ENCODE assay signal across 8 cellular contexts in the genomic region with DNA sequence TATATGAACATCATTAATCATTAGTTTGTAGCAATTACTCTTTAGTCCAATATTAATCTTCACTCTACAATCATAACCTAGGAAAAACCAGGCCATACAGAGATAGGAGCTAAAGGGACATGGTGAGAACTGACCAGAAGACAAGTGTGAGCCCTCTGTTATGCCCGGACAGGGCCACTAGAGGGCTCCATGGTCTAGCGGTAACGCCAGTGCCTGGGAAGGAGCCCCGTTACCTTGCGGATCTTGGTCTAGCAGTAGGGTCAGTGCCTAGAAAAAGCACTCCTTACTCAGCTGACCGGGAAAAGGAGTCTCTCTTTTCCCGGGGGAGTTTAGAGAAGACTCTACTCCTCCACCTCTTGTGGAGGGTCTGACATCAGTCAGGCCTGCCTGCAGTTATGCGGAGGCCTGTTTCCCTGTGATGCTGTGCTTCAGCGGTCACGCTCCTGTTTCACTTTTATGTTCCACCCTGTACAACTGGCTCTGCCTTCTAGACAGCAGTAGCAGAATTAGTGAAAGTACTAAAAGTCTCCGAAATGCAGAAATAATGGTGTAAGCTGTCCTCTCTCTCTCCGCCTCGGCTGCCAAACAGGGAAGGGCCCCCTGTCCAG. TPM values are rescaled to one million over a fixed set of nuclear protein-coding genes. Genes with fewer than 3 reads are reported as not detected.
DNase-seq lines count a peak whose midpoint lies in the region; ATAC-seq, FAIRE-seq and TF ChIP-seq lines count a peak whose summit lies in the region.

No MANE protein-coding gene starts in this region.

- POLR2A ChIA-PET in A549 (lab: Yijun Ruan, JAX), result no interaction called here

- H3K4me1 ChIP-seq in A549 (no peaks in the 10 kb centered on the region), lung (ENCODE audit: control insufficient read depth in 2 of 2, insufficient read depth in 2 of 2, low read length in 2 of 2) (no peaks in the 10 kb centered on the region)

- TF ChIP-seq RAD21 in A549 (conservative IDR thresholded peaks at IDR 0.05 in 1 of 2, IDR thresholded peaks at IDR 0.05 in 1 of 2), result peak; percentile 50 to 64; a peak in 3 of 5 replicates

- H3K27ac ChIP-seq in A549, result no peak overlapping the region
- no peak overlapping the region for H3K27ac ChIP-seq in lung (ENCODE audit: low read depth in 1 of 2, low read length in 1 of 2)

- no peaks in the 10 kb centered on the region for H3K36me3 ChIP-seq in lung (ENCODE audit: control insufficient read depth in 2 of 2, insufficient read depth in 2 of 2, low read length in 2 of 2)

- CTCF ChIA-PET in A549 (lab: Yijun Ruan, JAX), result interaction anchor here (0.9 kb wide), 1 partner anchor 590 kb away, joined by 4 read pairs; no protein-coding TSS in a partner anchor

- no peak for TF ChIP-seq POLR2A in A549 (IDR thresholded peaks at IDR 0.05; ENCODE audit: low read length)
- TF ChIP-seq POLR2A in GM12892 (IDR thresholded peaks at IDR 0.05; ENCODE audit: low read depth, low read length), result no peak

- ATAC-seq in A549 (no peak), lung (ENCODE audit: insufficient read depth, low FRiP score) (no peak), GM18873 (IDR thresholded peaks at IDR 0.05; ENCODE audit: low FRiP score, unreplicated experiment) (no peak)

- H3K4me1 Mint-ChIP-seq in dendritic cell treated with granulocyte-macrophage colony-stimulating factor and Interleukin-4, amounts not matched to agents 40 ng/mL and 50 ng/mL, for 4 days (ENCODE audit: low read depth), result peaks cover 18% of the 10 kb centered on the region

- no peaks in the 10 kb centered on the region; the same call in 2 of the 3 replicates for H3K9me3 ChIP-seq in A549
- peaks cover 0 to under 1% of the 10 kb centered on the region in 2 donors for H3K9me3 ChIP-seq in lung (ENCODE audit: control insufficient read depth in 2 of 2, insufficient read depth in 1 of 2, low read length in 1 of 2)

- DNase-seq in A549 (ENCODE audit: low read depth in 1 of 2, low spot score in 1 of 2) (peak; percentile 1 to 32), GM12892 (ENCODE audit: insufficient read length) (peak; percentile 21), NCI-H510A (lab: John Stamatoyannopoulos, UW) (peak; percentile 6), lung (ENCODE audit: low spot score) (peak; percentile 59)
- peak; percentile 59 for DNase-seq in activated CD4-positive, alpha-beta T cell treated with anti-CD3 and anti-CD28 coated beads, Interleukin-2, amount 50 U/mL, for 1 hour
- peak; percentile 20 to 45 (median 36) for DNase-seq in stimulated activated CD4-positive, alpha-beta T cell treated with anti-CD3 and anti-CD28 coated beads, TNF-alpha, amount 100 ng/mL, for 4 hours (ENCODE audit: low read depth in 3 of 3)

- WGBS in A549 (ENCODE audit: missing lambda C conversion rate), result 60% methylated on average over 8 of the region's 13 CpGs
- 30 to 34% methylated on average over 13 of the region's 13 CpGs for WGBS in lung, 2 donors

- peak overlapping the region; percentile 46 for H3K4me3 Mint-ChIP-seq in dendritic cell treated with granulocyte-macrophage colony-stimulating factor and Interleukin-4, amounts not matched to agents 40 ng/mL and 50 ng/mL, for 4 days

- no peak overlapping the region for H3K4me2 ChIP-seq in A549

- TF ChIP-seq CTCF in A549 (IDR thresholded peaks at IDR 0.05) (peak; percentile 36), lung (IDR thresholded peaks at IDR 0.05; ENCODE audit: control extremely low read depth, extremely low read depth) (peak; percentile 74)

- no peaks in the 10 kb centered on the region for H3K27me3 ChIP-seq in lung (ENCODE audit: control insufficient read depth, insufficient read depth)

- peaks cover 33% of the 10 kb centered on the region for H3K27me3 Mint-ChIP-seq in dendritic cell treated with granulocyte-macrophage colony-stimulating factor and Interleukin-4, amounts not matched to agents 40 ng/mL and 50 ng/mL, for 4 days

- intact Hi-C loops in dendritic cell treated with granulocyte-macrophage colony-stimulating factor and Interleukin-4, amounts not matched to agents 40 ng/mL and 50 ng/mL, for 4 days (cut with micrococcal nuclease), result loop anchor here (2.0 to 10.0 kb wide), 3 partner anchors 69 to 589 kb away; partner anchors contain the start of gene ZNF121

- TF ChIP-seq EP300 in A549 (IDR thresholded peaks at IDR 0.05), result no peak

- FAIRE-seq in A549 (lab: Jason Lieb, UNC) (no peak), GM12892 (lab: Jason Lieb, UNC) (peak; percentile 33)

- H3K9me3 Mint-ChIP-seq in dendritic cell treated with granulocyte-macrophage colony-stimulating factor and Interleukin-4, amounts not matched to agents 40 ng/mL and 50 ng/mL, for 4 days, result peaks cover 7% of the 10 kb centered on the region

- H3K27ac Mint-ChIP-seq in dendritic cell treated with granulocyte-macrophage colony-stimulating factor and Interleukin-4, amounts not matched to agents 40 ng/mL and 50 ng/mL, for 4 days, result peak overlapping the region; percentile 22

- H3K4me3 ChIP-seq in A549, result no peak overlapping the region
- no peak overlapping the region for H3K4me3 ChIP-seq in lung

- no peaks in the 10 kb centered on the region for H3K36me3 Mint-ChIP-seq in dendritic cell treated with granulocyte-macrophage colony-stimulating factor and Interleukin-4, amounts not matched to agents 40 ng/mL and 50 ng/mL, for 4 days (ENCODE audit: low read depth)

TF ChIP-seq in A549, 52 proteins besides CTCF, POLR2A, EP300 and RAD21:
- TF ChIP-seq SMC3 (IDR thresholded peaks at IDR 0.05) (peak; percentile 31; the same call in 1 of the 3 replicates), CBX2 (IDR thresholded peaks at IDR 0.05; ENCODE audit: borderline replicate concordance, low read depth) (no peak)

RNA-seq across cellular contexts. Expression of gene OR7D4, which starts 13.8 kb away (rescaled TPM):
- polyA plus RNA-seq in A549 (2011; rRNA removed) (not detected in 2 replicates), A549 (2017; fragmentation: RNase III; extraction: RNeasy Plus Mini Kit Qiagen cat#74134 plus additional on column Dnase treatment) (not detected in 3 replicates), lung (not detected)
- not detected in 2 replicates for polyA plus RNA-seq in A549 (2012; cell fraction: cytosol; rRNA removed)
- not detected in 2 replicates for polyA plus RNA-seq in A549 (2012; cell fraction: nucleus; rRNA removed)
- not detected in 2 replicates for polyA minus RNA-seq in A549 (2011; rRNA and poly(A)+ RNA removed)
- not detected for polyA plus RNA-seq in GM12892 (2012; ENCODE audit: missing spikeins)
- total RNA-seq in lung, result not detected

RNA-seq across cellular contexts. Expression of gene OR7D2, which starts 26.8 kb away (rescaled TPM):
- 0.03 TPM in 1 of 2 replicates, not detected in the other for polyA plus RNA-seq in A549 (2011; rRNA removed)
- not detected in 2 replicates for polyA plus RNA-seq in A549 (2012; cell fraction: cytosol; rRNA removed)
- polyA plus RNA-seq in A549 (2012; cell fraction: nucleus; rRNA removed), result not detected in 2 replicates
- not detected in 3 replicates for polyA plus RNA-seq in A549 (2017; fragmentation: RNase III; extraction: RNeasy Plus Mini Kit Qiagen cat#74134 plus additional on column Dnase treatment)
- not detected in 2 replicates for polyA minus RNA-seq in A549 (2011; rRNA and poly(A)+ RNA removed)
- polyA plus RNA-seq in GM12892 (2012; ENCODE audit: missing spikeins), result not detected
- not detected for total RNA-seq in lung
- under 1 TPM in 1 of 2 donors, not detected in 1; 0.01 TPM for polyA plus RNA-seq in lung

RNA-seq across cellular contexts. Expression of gene OR7E24, which starts 45.1 kb away (rescaled TPM):
- polyA plus RNA-seq in A549 (2011; rRNA removed) (not detected in 2 replicates), A549 (2017; fragmentation: RNase III; extraction: RNeasy Plus Mini Kit Qiagen cat#74134 plus additional on column Dnase treatment) (not detected in 3 replicates), lung (not detected)
- polyA plus RNA-seq in A549 (2012; cell fraction: cytosol; rRNA removed), result not detected in 2 replicates
- not detected in 2 replicates for polyA plus RNA-seq in A549 (2012; cell fraction: nucleus; rRNA removed)
- not detected in 2 replicates for polyA minus RNA-seq in A549 (2011; rRNA and poly(A)+ RNA removed)
- polyA plus RNA-seq in GM12892 (2012; ENCODE audit: missing spikeins), result not detected
- total RNA-seq in lung, result not detected

Comparison
In these comparisons a context has a peak if more than half of its experiments do, and no peak if none do; other contexts are left out.
1. DNase-seq: peak in every context shown above with its lines; median percentile 59 in activated CD4-positive, alpha-beta T cell treated with anti-CD3 and anti-CD28 coated beads, Interleukin-2, amount 50 U/mL, for 1 hour; 59 in lung; 36 in stimulated activated CD4-positive, alpha-beta T cell treated with anti-CD3 and anti-CD28 coated beads, TNF-alpha, amount 100 ng/mL, for 4 hours; 21 in GM12892; 16 in A549; 6 in NCI-H510A.